ENCODE assay signal across 34 cellular contexts in the genomic region with DNA sequence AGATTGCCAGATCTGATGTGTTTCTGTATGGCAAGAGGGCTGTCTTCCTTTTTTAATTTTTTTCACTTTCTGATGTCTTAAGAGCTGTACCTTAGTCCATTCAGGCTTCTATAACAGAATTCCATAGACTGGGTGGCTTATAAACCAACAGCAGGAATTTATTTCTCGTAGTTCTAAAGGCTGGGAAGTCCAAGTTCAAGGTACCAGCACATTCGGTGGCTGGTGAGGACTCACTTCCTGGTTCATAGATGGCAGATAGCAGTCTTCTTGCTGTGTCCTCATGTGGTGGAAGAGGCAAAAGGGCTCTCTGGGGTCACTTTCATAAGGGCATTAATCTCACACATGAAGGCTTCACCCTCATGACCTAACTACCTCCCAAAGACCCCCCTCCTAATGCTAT.
"Had no signal": no experiment of that assay in that cellular context is flagged by ENCODE, and none has a peak within 500 bp of the region (broad histone marks: within the 10 kb centered on the region; RNA-seq: fewer than 3 reads in every experiment).

No MANE protein-coding gene starts in this region.

- H3K9me3 ChIP-seq: MG63 had no signal

- H3K4me3 ChIP-seq: MG63 had no signal

- DNase-seq: Karpas-422, Kasumi-1, MG63, MM.1S, MV-4-11, NCI-H1048, NCI-H1092, NCI-H1092 treated with DMSO at 0.1 percent for 48 hours, NCI-H1105, NCI-H1105 treated with DMSO at 0.1 percent for 48 hours, NCI-H1417, NCI-H1417 treated with DMSO at 0.1 percent for 48 hours, NCI-H1436, NCI-H1436 treated with DMSO at 0.1 percent for 48 hours, NCI-H146, NCI-H1694, NCI-H1694 treated with DMSO at 0.1 percent for 48 hours, NCI-H187, NCI-H187 treated with DMSO at 0.1 percent for 48 hours, NCI-H1930, NCI-H2029, NCI-H2029 treated with DMSO at 0.1 percent for 48 hours, NCI-H2081, NCI-H2081 treated with DMSO at 0.1 percent for 48 hours, NCI-H2107, NCI-H2171, NCI-H2171 treated with DMSO at 0.1 percent for 48 hours, NCI-H2227 treated with DMSO at 0.1 percent for 48 hours, NCI-H226, NCI-H345, NCI-H446, NCI-H446 treated with DMSO at 0.1 percent for 48 hours, NCI-H510A, NCI-H510A treated with DMSO at 0.1 percent for 48 hours had no signal

- H3K27me3 ChIP-seq: MG63 had no signal
